Comparison of ENCODE assay signal across 9 cellular contexts in the genomic region with DNA sequence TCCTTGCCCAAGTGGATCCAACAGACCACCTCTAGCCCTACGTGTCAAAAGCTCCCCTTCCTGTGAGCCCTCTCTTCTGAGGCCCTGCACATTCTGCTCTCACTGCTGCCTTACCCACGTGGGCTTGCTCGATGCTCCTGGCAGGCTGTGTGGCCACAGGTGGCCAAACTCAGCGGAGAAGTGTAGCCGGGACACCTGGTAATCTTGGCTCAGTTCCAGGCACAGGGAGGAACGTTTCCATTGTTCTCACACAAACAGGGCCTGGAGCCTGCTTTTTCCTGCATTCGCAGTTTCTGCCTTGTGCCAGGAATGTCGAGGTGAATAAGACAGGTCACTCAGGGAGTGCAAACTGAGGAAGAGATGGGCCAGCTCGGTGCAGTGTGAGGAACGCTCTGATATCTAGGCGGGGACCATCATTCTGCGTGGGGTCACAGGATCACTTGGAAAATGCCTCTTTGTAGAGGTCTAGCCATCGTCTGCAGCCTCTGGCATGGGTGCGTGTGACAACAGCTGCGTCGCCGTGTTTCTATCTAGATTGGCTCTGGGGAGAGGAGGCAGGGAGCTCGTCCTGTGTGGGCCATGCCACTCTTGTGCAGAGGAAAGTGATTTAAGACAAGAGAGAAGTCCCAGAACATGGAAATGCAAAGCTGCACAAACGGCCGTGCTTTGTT.
DNase-seq lines count a peak whose midpoint lies in the region; ATAC-seq lines count a peak whose summit lies in the region.
"Had no signal": no experiment of that assay in that cellular context is flagged by ENCODE, and none has a peak within 500 bp of the region (broad histone marks: within the 10 kb centered on the region; RNA-seq: fewer than 3 reads in every experiment).

No MANE protein-coding gene starts in this region.

- DNase-seq in COR-L47 (lab: John Stamatoyannopoulos, UW) (peak; percentile 98), NCI-H1694 treated with DMSO at 0.1 percent for 48 hours (lab: John Stamatoyannopoulos, UW) (peak; percentile 73), RPMI8226 (peak; percentile 95), lung microvascular endothelial cell (ENCODE audit: low read depth in 2 of 2) (peak; percentile 88 to 89), GOT3 (lab: John Stamatoyannopoulos, UW) (no peak)
- DNase-seq: stimulated activated CD4-positive, alpha-beta T cell treated with anti-CD3 and anti-CD28 coated beads, Interleukin-4, amount 100 ng/mL, for 24 hours had no signal

- ATAC-seq in GM18867 (IDR thresholded peaks at IDR 0.05; ENCODE audit: unreplicated experiment) (no peak), GM18868 (IDR thresholded peaks at IDR 0.05; ENCODE audit: unreplicated experiment) (no peak), HG02970 (IDR thresholded peaks at IDR 0.05; ENCODE audit: low FRiP score, unreplicated experiment) (no peak)
